In genomic region chr5:3606121-3606831, GRCh38 we compare ENCODE assay signal across 22 cellular contexts. TPM values are rescaled to one million over a fixed set of nuclear protein-coding genes. Genes with fewer than 3 reads are reported as not detected.
DNase-seq lines count a peak whose midpoint lies in the region; ATAC-seq and TF ChIP-seq lines count a peak whose summit lies in the region.
"Had no signal": no experiment of that assay in that cellular context is flagged by ENCODE, and none has a peak within 500 bp of the region (broad histone marks: within the 10 kb centered on the region; RNA-seq: fewer than 3 reads in every experiment).

No MANE protein-coding gene starts in this region.

- no peaks in the 10 kb centered on the region for H3F3A ChIP-seq in neural progenitor cell (ENCODE audit: low read depth)

- H3K4me3 Mint-ChIP-seq in neural progenitor cell = peak overlapping the region; percentile 70
- H3K4me3 Mint-ChIP-seq in natural killer cell treated with Interleukin-12 subunit alpha and Interleukin-12 subunit beta and Interleukin-15 and Interleukin-18, amount 100 ng/mL, for 72 hours = no peak overlapping the region

- no peak overlapping the region for H2AFZ ChIP-seq in neural progenitor cell (replicated peaks)

- peaks cover 8% of the 10 kb centered on the region for H3K36me3 Mint-ChIP-seq in neural progenitor cell
- H3K36me3 Mint-ChIP-seq in natural killer cell treated with Interleukin-12 subunit alpha and Interleukin-12 subunit beta and Interleukin-15 and Interleukin-18, amount 100 ng/mL, for 72 hours = peaks cover 7% of the 10 kb centered on the region

- H3K9ac ChIP-seq in HUES64 (ENCODE audit: low read depth, low read length) = no peak overlapping the region; the same call in 1 of the 2 replicates
- no peak overlapping the region for H3K9ac ChIP-seq in neural progenitor cell

- H3K36me3 ChIP-seq in HUES64 (ENCODE audit: insufficient read depth, low read length) (no peaks in the 10 kb centered on the region; the same call in 1 of the 2 replicates), iPS DF 6.9 (ENCODE audit: control insufficient read depth, insufficient read depth, low read length) (no peaks in the 10 kb centered on the region), neural progenitor cell (no peaks in the 10 kb centered on the region)
- H3K36me3 ChIP-seq: stomach, upper lobe of left lung had no signal

- no peaks in the 10 kb centered on the region for H3K9me3 ChIP-seq in HUES64 (ENCODE audit: insufficient read depth, low read depth, low read length)
- no peaks in the 10 kb centered on the region for H3K9me3 ChIP-seq in iPS DF 6.9 (ENCODE audit: control insufficient read depth, insufficient read depth, low read length)
- H3K9me3 ChIP-seq in neural progenitor cell (ENCODE audit: low read depth) = no peaks in the 10 kb centered on the region
- H3K9me3 ChIP-seq: mucosa of descending colon, upper lobe of left lung had no signal

- H3K27me3 ChIP-seq in HUES64 (ENCODE audit: insufficient read depth, low read length) (peaks cover 70% of the 10 kb centered on the region), iPS DF 6.9 (ENCODE audit: control insufficient read depth, insufficient read depth, low read length) (peaks cover 43% of the 10 kb centered on the region), neural progenitor cell (peaks cover 68% of the 10 kb centered on the region)

- peak overlapping the region; percentile 64 for H3K4me2 ChIP-seq in neural progenitor cell

- H3K4me1 Mint-ChIP-seq in neural progenitor cell = peaks cover 34% of the 10 kb centered on the region
- H3K4me1 Mint-ChIP-seq in natural killer cell treated with Interleukin-12 subunit alpha and Interleukin-12 subunit beta and Interleukin-15 and Interleukin-18, amount 100 ng/mL, for 72 hours (ENCODE audit: low read depth in 2 of 2) = peaks cover 0 to 11% of the 10 kb centered on the region in 2 donors

- peaks cover 2% of the 10 kb centered on the region for H3K9me3 Mint-ChIP-seq in neural progenitor cell
- H3K9me3 Mint-ChIP-seq in natural killer cell treated with Interleukin-12 subunit alpha and Interleukin-12 subunit beta and Interleukin-15 and Interleukin-18, amount 100 ng/mL, for 72 hours = no peaks in the 10 kb centered on the region

- WGBS in HUES64 = 18% methylated on average over 50 of the region's 50 CpGs
- no CpG with 5 or more reads among the region's 50 CpGs for WGBS in iPS DF 6.9 (ENCODE audit: insufficient coverage, insufficient read length)

- peaks cover 34% of the 10 kb centered on the region for H3K27me3 Mint-ChIP-seq in neural progenitor cell (ENCODE audit: insufficient read depth, low read depth)
- H3K27me3 Mint-ChIP-seq in natural killer cell treated with Interleukin-12 subunit alpha and Interleukin-12 subunit beta and Interleukin-15 and Interleukin-18, amount 100 ng/mL, for 72 hours = peaks cover 37 to 51% of the 10 kb centered on the region in 2 donors

- H3K79me2 ChIP-seq in neural progenitor cell (ENCODE audit: low read depth) = peaks cover 5% of the 10 kb centered on the region

- H3K27ac Mint-ChIP-seq in neural progenitor cell = no peak overlapping the region
- no peak overlapping the region for H3K27ac Mint-ChIP-seq in natural killer cell treated with Interleukin-12 subunit alpha and Interleukin-12 subunit beta and Interleukin-15 and Interleukin-18, amount 100 ng/mL, for 72 hours

- DNase-seq in ELF-1 (ENCODE audit: low read depth, low spot score) (peak; percentile 58), iPS DF 6.9 (ENCODE audit: low read depth, low spot score) (no peak), neural progenitor cell (ENCODE audit: low spot score) (peak; percentile 90)
- no peak for DNase-seq in natural killer cell treated with Interleukin-12 subunit alpha and Interleukin-12 subunit beta and Interleukin-15 and Interleukin-18, amount 100 ng/mL, for 72 hours (ENCODE audit: low spot score)
- DNase-seq: activated CD4-positive, alpha-beta T cell treated with anti-CD3 and anti-CD28 coated beads, Interleukin-2, amount 50 U/mL, for 1 hour; activated CD8-positive, alpha-beta memory T cell treated with anti-CD3 and anti-CD28 coated beads, Interleukin-2, amount 50 U/mL, for 4 hours; activated effector memory CD4-positive, alpha-beta T cell treated with Interleukin-2 at 50 U/mL for 16 hours; hippocampal formation; left cardiac atrium; MM.1S; mucosa of descending colon; NCI-H774; stomach had no signal

- H3K27ac ChIP-seq in HUES64 (ENCODE audit: low read depth, low read length) = no peak overlapping the region
- no peak overlapping the region for H3K27ac ChIP-seq in iPS DF 6.9 (ENCODE audit: low read length)
- no peak overlapping the region for H3K27ac ChIP-seq in neural progenitor cell
- H3K27ac ChIP-seq: HL-60, stomach, upper lobe of left lung had no signal

- TF ChIP-seq CTCF in neural progenitor cell (IDR thresholded peaks at IDR 0.05) = no peak

- H3K4me3 ChIP-seq in HUES64 (ENCODE audit: low read length) (peak overlapping the region; percentile 58), iPS DF 6.9 (ENCODE audit: low read length) (peak overlapping the region; percentile 38; the same call in 1 of the 2 replicates), neural progenitor cell (peak overlapping the region; percentile 45)
- H3K4me3 ChIP-seq: mucosa of descending colon, stomach, upper lobe of left lung had no signal

- peaks cover 49% of the 10 kb centered on the region for H4K20me1 ChIP-seq in neural progenitor cell (ENCODE audit: low read depth)

- no peak for ATAC-seq in natural killer cell treated with Interleukin-12 subunit alpha and Interleukin-12 subunit beta and Interleukin-15 and Interleukin-18, amount 100 ng/mL, for 72 hours
- ATAC-seq in GM19351 (IDR thresholded peaks at IDR 0.05; ENCODE audit: unreplicated experiment) = no peak
- ATAC-seq in GM18867 (IDR thresholded peaks at IDR 0.05; ENCODE audit: unreplicated experiment) = no peak
- ATAC-seq in HG02870 (IDR thresholded peaks at IDR 0.05; ENCODE audit: unreplicated experiment) = no peak
- ATAC-seq: left cardiac atrium, mucosa of descending colon had no signal

- H3K4me1 ChIP-seq in HUES64 (ENCODE audit: insufficient read depth, low read length) = peaks cover 1% of the 10 kb centered on the region; the same call in 1 of the 2 replicates
- peaks cover 1% of the 10 kb centered on the region for H3K4me1 ChIP-seq in iPS DF 6.9 (ENCODE audit: control insufficient read depth, insufficient read depth, low read length)
- H3K4me1 ChIP-seq in neural progenitor cell = peaks cover 12% of the 10 kb centered on the region

RNA-seq across cellular contexts. Expression of gene IRX1, which starts 10.6 kb away (rescaled TPM):
- 12.9 TPM for polyA plus RNA-seq in HUES64 (2013, experiment 1 of 2)
- polyA plus RNA-seq in HUES64 (2013, experiment 2 of 2) = 18.8 TPM
- total RNA-seq in neural progenitor cell (ENCODE audit: low replicate concordance) = 0.95 and 7.6 TPM in 2 replicates
- not detected for total RNA-seq in natural killer cell treated with Interleukin-12 subunit alpha and Interleukin-12 subunit beta and Interleukin-15 and Interleukin-18, amount 100 ng/mL, for 72 hours
- total RNA-seq: fibroblast of villous mesenchyme; left cardiac atrium; mucosa of descending colon; pulmonary artery endothelial cell; stomach; T-helper 1 cell treated with Interleukin-12 subunit alpha and Interleukin-12 subunit beta and Interleukin-4 antibody, amounts not matched to agents 30 ng/mL and 1 ng/mL, for 36 hours had no signal

Comparison
In these comparisons a context has a peak if more than half of its experiments do, and no peak if none do; other contexts are left out.
1. DNase-seq: peak in ELF-1 (single experiment) and neural progenitor cell (single experiment); none in iPS DF 6.9 (single experiment) and natural killer cell treated with Interleukin-12 subunit alpha and Interleukin-12 subunit beta and Interleukin-15 and Interleukin-18, amount 100 ng/mL, for 72 hours (single experiment).
2. Peak in every context shown above with its lines, with median percentiles within 50 percentile points of each other: H3K4me3 ChIP-seq.